Comparison of ENCODE assay signal across 12 cellular contexts in the genomic region with DNA sequence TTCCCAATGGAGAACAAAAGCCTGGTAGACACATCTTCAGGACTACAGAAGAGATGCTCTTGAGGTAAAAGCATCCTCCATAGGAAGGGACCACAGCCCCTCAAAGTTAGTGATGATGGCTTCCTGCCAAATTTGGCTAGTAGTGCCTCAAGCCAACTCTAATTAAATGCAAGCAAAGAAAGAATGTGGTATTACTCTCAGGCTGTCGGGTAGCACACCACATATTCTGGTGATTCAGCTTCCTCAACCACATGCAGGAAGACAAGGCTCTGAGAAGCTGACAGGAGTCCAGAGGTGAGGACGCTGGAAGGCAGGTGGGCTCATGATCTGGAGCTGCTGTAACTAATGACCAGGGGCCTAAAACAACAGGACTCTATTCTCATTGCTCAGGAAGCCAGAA. TPM values are rescaled to one million over a fixed set of nuclear protein-coding genes. Genes with fewer than 3 reads are reported as not detected.
DNase-seq lines count a peak whose midpoint lies in the region; ATAC-seq, FAIRE-seq and TF ChIP-seq lines count a peak whose summit lies in the region.
"Had no signal": no experiment of that assay in that cellular context is flagged by ENCODE, and none has a peak within 500 bp of the region (broad histone marks: within the 10 kb centered on the region; RNA-seq: fewer than 3 reads in every experiment).

No MANE protein-coding gene starts in this region.

- peak; percentile 26 for DNase-seq in IMR-90
- DNase-seq in brain microvascular endothelial cell, result peak; percentile 22
- no peak for DNase-seq in pancreas
- no peak for DNase-seq in left lung
- DNase-seq in natural killer cell, result no peak
- no peak for DNase-seq in type B pancreatic cell (ENCODE audit: extremely low spot score, unreplicated experiment)
- no peak for DNase-seq in GM19238 (ENCODE audit: insufficient read length, low spot score)
- DNase-seq: activated naive CD8-positive, alpha-beta T cell treated with anti-CD3 and anti-CD28 coated beads, Interleukin-2, amount 10 ng/mL, durations not matched to agents 7 days and 5 days; immature natural killer cell; NCI-H2029 had no signal

- H3K9me3 Mint-ChIP-seq in natural killer cell, result no peaks in the 10 kb centered on the region
- no peaks in the 10 kb centered on the region for H3K9me3 Mint-ChIP-seq in type B pancreatic cell
- H3K9me3 Mint-ChIP-seq: activated naive CD8-positive, alpha-beta T cell treated with anti-CD3 and anti-CD28 coated beads, Interleukin-2, amount 10 ng/mL, durations not matched to agents 7 days and 5 days; immature natural killer cell had no signal

- no peaks in the 10 kb centered on the region for H3K4me1 Mint-ChIP-seq in natural killer cell
- H3K4me1 Mint-ChIP-seq in type B pancreatic cell (ENCODE audit: unreplicated experiment), result peaks cover 35% of the 10 kb centered on the region
- H3K4me1 Mint-ChIP-seq: activated naive CD8-positive, alpha-beta T cell treated with anti-CD3 and anti-CD28 coated beads, Interleukin-2, amount 10 ng/mL, durations not matched to agents 7 days and 5 days; immature natural killer cell had no signal

- H3K14ac ChIP-seq in IMR-90 (replicated peaks; ENCODE audit: low read depth, low read length), result no peak overlapping the region; the same call in 1 of the 2 replicates

- H2BK15ac ChIP-seq in IMR-90 (ENCODE audit: low read depth, low read length), result 0 out of 3 replicates have a peak overlapping the region, but pooled peaks have one; percentile 37

- no peak overlapping the region; the same call in 1 of the 2 replicates for H2AK5ac ChIP-seq in IMR-90 (ENCODE audit: low read depth, low read length)

- dilution Hi-C loops in IMR-90 (cut with HindIII; ENCODE audit: low sequenced_read_pairs, unreplicated experiment), result no loop called here

- H2BK20ac ChIP-seq in IMR-90 (ENCODE audit: low read depth, low read length), result no peak overlapping the region

- H2BK5ac ChIP-seq in IMR-90 (ENCODE audit: low read depth, low read length, poor library complexity, severe bottlenecking), result no peak overlapping the region

- no peak for TF ChIP-seq CTCF in IMR-90 (conservative IDR thresholded peaks at IDR 0.05; ENCODE audit: low read depth, low read length)
- TF ChIP-seq CTCF in brain microvascular endothelial cell (IDR thresholded peaks at IDR 0.05; ENCODE audit: low read depth, low read length, missing control alignments), result no peak
- TF ChIP-seq CTCF in pancreas (IDR thresholded peaks at IDR 0.05), result no peak
- TF ChIP-seq CTCF in left lung (IDR thresholded peaks at IDR 0.05), result no peak
- no peak for TF ChIP-seq CTCF in natural killer cell (IDR thresholded peaks at IDR 0.05)
- TF ChIP-seq CTCF in type B pancreatic cell (conservative IDR thresholded peaks at IDR 0.05), result no peak

- H3K9me3 ChIP-seq in BLaER1 (no peaks in the 10 kb centered on the region), IMR-90 (ENCODE audit: control insufficient read depth, insufficient read depth, low read length) (0 out of 2 replicates have a peak, but pooled peaks cover 2% of the 10 kb centered on the region), pancreas (no peaks in the 10 kb centered on the region), left lung (no peaks in the 10 kb centered on the region)

- no peak overlapping the region for H2AFZ ChIP-seq in IMR-90 (replicated peaks; ENCODE audit: low read length, poor library complexity)

- CTCF ChIA-PET in IMR-90 (lab: Yijun Ruan, JAX), result interaction anchor here (1.3 kb wide), 1 partner anchor 17 kb away, joined by 3 read pairs; no protein-coding TSS in a partner anchor

- H3K4me2 ChIP-seq in BLaER1, result 0 out of 2 replicates have a peak overlapping the region, but pooled peaks have one; percentile 8
- no peak overlapping the region; the same call in 1 of the 2 replicates for H3K4me2 ChIP-seq in IMR-90 (ENCODE audit: low read depth, low read length)

- H4K5ac ChIP-seq in IMR-90 (ENCODE audit: low read depth, low read length), result peak overlapping the region; percentile 69; the same call in 1 of the 2 replicates

- H3K56ac ChIP-seq in IMR-90 (ENCODE audit: extremely low read depth, insufficient read depth, low read length), result 0 out of 2 replicates have a peak overlapping the region, but pooled peaks have one; percentile 4

- no peak overlapping the region for H3K27ac Mint-ChIP-seq in natural killer cell
- H3K27ac Mint-ChIP-seq in type B pancreatic cell, result no peak overlapping the region
- H3K27ac Mint-ChIP-seq: activated naive CD8-positive, alpha-beta T cell treated with anti-CD3 and anti-CD28 coated beads, Interleukin-2, amount 10 ng/mL, durations not matched to agents 7 days and 5 days had no signal

- no peaks in the 10 kb centered on the region for H3K27me3 ChIP-seq in BLaER1
- peaks cover 11% of the 10 kb centered on the region for H3K27me3 ChIP-seq in IMR-90 (ENCODE audit: control insufficient read depth, insufficient read depth, low read length)
- no peaks in the 10 kb centered on the region for H3K27me3 ChIP-seq in brain microvascular endothelial cell (replicated peaks)
- H3K27me3 ChIP-seq in pancreas, result no peaks in the 10 kb centered on the region
- no peaks in the 10 kb centered on the region for H3K27me3 ChIP-seq in left lung

- no peak overlapping the region for H2AK9ac ChIP-seq in IMR-90 (replicated peaks; ENCODE audit: low read depth, low read length, poor library complexity)

- H3K4ac ChIP-seq in IMR-90 (ENCODE audit: low read depth, low read length), result peak overlapping the region; percentile 2; the same call in 1 of the 2 replicates

- H4K91ac ChIP-seq in IMR-90 (ENCODE audit: insufficient read depth, low read depth, low read length), result no peak overlapping the region

- H2BK120ac ChIP-seq in IMR-90 (ENCODE audit: low read depth, low read length), result no peak overlapping the region

- no peak overlapping the region for H3K4me3 ChIP-seq in BLaER1
- no peak overlapping the region for H3K4me3 ChIP-seq in IMR-90 (ENCODE audit: insufficient read depth, low read depth, low read length)
- no peak overlapping the region for H3K4me3 ChIP-seq in brain microvascular endothelial cell (ENCODE audit: low read depth, low read length)
- H3K4me3 ChIP-seq in pancreas, result no peak overlapping the region
- no peak overlapping the region for H3K4me3 ChIP-seq in left lung
- H3K4me3 ChIP-seq: SK-N-MC had no signal

- no peak overlapping the region; the same call in 1 of the 2 replicates for H3K18ac ChIP-seq in IMR-90 (ENCODE audit: low read depth, low read length)

- H3K36me3 Mint-ChIP-seq in natural killer cell (no peaks in the 10 kb centered on the region), type B pancreatic cell (no peaks in the 10 kb centered on the region)
- H3K36me3 Mint-ChIP-seq: immature natural killer cell had no signal

- H3K36me3 ChIP-seq in BLaER1 (no peaks in the 10 kb centered on the region), IMR-90 (ENCODE audit: control insufficient read depth, insufficient read depth, low read length) (no peaks in the 10 kb centered on the region), brain microvascular endothelial cell (replicated peaks) (no peaks in the 10 kb centered on the region), pancreas (no peaks in the 10 kb centered on the region), left lung (no peaks in the 10 kb centered on the region)

- no peak for FAIRE-seq in pancreas (lab: Jason Lieb, UNC)

- H3K4me3 Mint-ChIP-seq in natural killer cell, result no peak overlapping the region
- no peak overlapping the region for H3K4me3 Mint-ChIP-seq in type B pancreatic cell
- H3K4me3 Mint-ChIP-seq: activated naive CD8-positive, alpha-beta T cell treated with anti-CD3 and anti-CD28 coated beads, Interleukin-2, amount 10 ng/mL, durations not matched to agents 7 days and 5 days; immature natural killer cell had no signal

- ATAC-seq in IMR-90 (ENCODE audit: low read depth) (no peak), pancreas (no peak), left lung (no peak), natural killer cell (no peak)

- H3K27ac ChIP-seq in BLaER1, result no peak overlapping the region
- H3K27ac ChIP-seq in IMR-90 (ENCODE audit: insufficient read depth, low read length), result no peak overlapping the region
- no peak overlapping the region for H3K27ac ChIP-seq in brain microvascular endothelial cell
- peak overlapping the region in 3 of 4 donors; percentile 28 to 76 (median 52) for H3K27ac ChIP-seq in pancreas
- no peak overlapping the region for H3K27ac ChIP-seq in left lung
- H3K27ac ChIP-seq: SK-N-MC had no signal

- H3K27me3 Mint-ChIP-seq in natural killer cell (ENCODE audit: low read depth in 2 of 2) (peaks cover 10 to 30% of the 10 kb centered on the region in 2 donors), type B pancreatic cell (peaks cover 5% of the 10 kb centered on the region)

- no TSS peak for BruUV-seq in IMR-90 (replicated peaks; lab: Mats Ljungman, UMichigan)

- POLR2A ChIA-PET in IMR-90 (lab: Charles Lee; ENCODE audit: unreplicated experiment), result no interaction called here

- no peaks in the 10 kb centered on the region for H3K79me1 ChIP-seq in IMR-90 (ENCODE audit: low read depth in 1 of 2, low read length in 2 of 2)

- H3K23ac ChIP-seq in IMR-90 (ENCODE audit: low read depth, low read length), result no peak overlapping the region

- no peak overlapping the region for H4K8ac ChIP-seq in IMR-90 (ENCODE audit: low read depth in 2 of 2, low read length in 2 of 2)

- no peak for TF ChIP-seq RAD21 in IMR-90 (IDR thresholded peaks at IDR 0.05; ENCODE audit: low read length)

- H3K9ac ChIP-seq in BLaER1 (no peak overlapping the region), IMR-90 (ENCODE audit: low read depth, low read length) (no peak overlapping the region)

- intact Hi-C loops in IMR-90 (cut with micrococcal nuclease) (loop anchor here (5.0 kb wide), 1 partner anchor 207 kb away; no protein-coding TSS in a partner anchor), pancreas (cut with DNase I) (no loop called here), left lung (cut with DNase I) (no loop called here), natural killer cell (cut with micrococcal nuclease) (no loop called here)

- WGBS in IMR-90 (ENCODE audit: extremely low coverage in 2 of 2, insufficient read length in 1 of 2), 2 experiments, result no CpG with 5 or more reads among the region's 2 CpGs
- 76 to 79% methylated on average over 2 of the region's 2 CpGs for WGBS in pancreas, 2 donors

- TF ChIP-seq POLR2A in IMR-90 (IDR thresholded peaks at IDR 0.05; ENCODE audit: low read depth, low read length), result no peak

- H3K4me1 ChIP-seq in BLaER1, result peaks cover 21% of the 10 kb centered on the region
- peaks cover 24% of the 10 kb centered on the region for H3K4me1 ChIP-seq in IMR-90 (ENCODE audit: control insufficient read depth, insufficient read depth, low read length)
- peaks cover 0 to 16% (median 7%) of the 10 kb centered on the region in 3 donors for H3K4me1 ChIP-seq in pancreas
- peaks cover 0 to 12% of the 10 kb centered on the region in 2 donors for H3K4me1 ChIP-seq in left lung

- no peaks in the 10 kb centered on the region for H4K20me1 ChIP-seq in BLaER1
- H4K20me1 ChIP-seq in IMR-90 (ENCODE audit: insufficient read depth, low read length), result no peaks in the 10 kb centered on the region; the same call in 1 of the 2 replicates

- H3K9me1 ChIP-seq in IMR-90 (ENCODE audit: insufficient read depth, low read length), result peaks cover 14% of the 10 kb centered on the region

- in situ Hi-C loops in IMR-90 (cut with MboI; ENCODE audit: low sequenced_read_pairs), result no loop called here
- in situ Hi-C loops in brain microvascular endothelial cell (cut with HindIII; ENCODE audit: low pct_ligation_motif_present, low sequenced_read_pairs), result no loop called here

RNA-seq across cellular contexts. Expression of gene S1PR3, which starts 37.2 kb away (rescaled TPM):
- total RNA-seq in IMR-90 (2012; rRNA removed) (28.7 and 31.1 TPM in 2 replicates), pancreas (1 to 10 TPM; 1.4 to 4.1 (median 2.8) TPM), left lung (10 to 100 TPM in 1 of 2 donors, 1 to 10 TPM in 1; 6.9 to 15.8 TPM), natural killer cell (1 to 10 TPM in 2 of 3 donors, not detected in 1; 1.1 to 1.5 TPM), type B pancreatic cell (ENCODE audit: low replicate concordance) (9.3 and 37.9 TPM in 2 replicates)
- polyA plus RNA-seq in IMR-90 (2012; rRNA removed) (25.0 and 28.4 TPM in 2 replicates), pancreas (1 to 10 TPM; 1.8 to 1.9 TPM)
- polyA plus RNA-seq in IMR-90 (2012; cell fraction: cytosol; rRNA removed), result 16.1 and 27.1 TPM in 2 replicates
- 9.5 and 9.8 TPM in 2 replicates for polyA plus RNA-seq in IMR-90 (2012; cell fraction: nucleus; rRNA removed; ENCODE audit: low replicate concordance)

Comparison
In these comparisons a context has a peak if more than half of its experiments do, and no peak if none do; other contexts are left out.
1. H3K27ac ChIP-seq: peak in pancreas (3 of 4); none in BLaER1 (single experiment), IMR-90 (single experiment), brain microvascular endothelial cell (single experiment) and left lung (0 of 2).
2. DNase-seq: peak in IMR-90 (single experiment) and brain microvascular endothelial cell (single experiment); none in pancreas (0 of 6), left lung (0 of 2), natural killer cell (single experiment), type B pancreatic cell (single experiment) and GM19238 (single experiment).